In the genomic region with DNA sequence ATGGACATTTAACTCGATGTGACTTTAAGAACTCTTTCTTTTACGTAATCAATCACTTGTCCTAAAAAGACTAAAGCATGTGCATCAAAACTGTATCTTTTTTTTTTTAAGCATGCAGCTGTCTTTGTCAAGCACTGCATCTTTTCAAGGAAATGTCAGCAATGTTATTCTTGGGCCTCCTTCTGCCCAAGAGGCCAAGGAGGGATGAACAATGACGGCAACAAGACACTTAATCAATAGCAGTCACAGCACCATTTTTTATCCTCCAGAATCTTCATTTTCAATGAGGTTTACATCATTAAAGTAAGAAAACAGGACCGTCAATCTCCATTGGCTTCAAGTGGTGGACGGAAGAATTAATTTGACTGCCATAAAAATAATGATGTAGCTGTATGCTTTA, we compare ENCODE assay signal across 21 cellular contexts.
A peak's percentile ranks its signal among the peaks of the same experiment; 100 is the strongest.
DNase-seq lines count a peak whose midpoint lies in the region; ATAC-seq, FAIRE-seq and TF ChIP-seq lines count a peak whose summit lies in the region.
"Had no signal": no experiment of that assay in that cellular context is flagged by ENCODE, and none has a peak within 500 bp of the region (broad histone marks: within the 10 kb centered on the region; RNA-seq: fewer than 3 reads in every experiment).

No MANE protein-coding gene starts in this region.

- H3K9me3 ChIP-seq in adipocyte (ENCODE audit: control insufficient read depth, low read length), result no peaks in the 10 kb centered on the region
- no peaks in the 10 kb centered on the region for H3K9me3 ChIP-seq in upper lobe of left lung
- H3K9me3 ChIP-seq: BE2C, HAP-1 had no signal

- TF ChIP-seq CTCF in fibroblast of mammary gland (conservative IDR thresholded peaks at IDR 0.05; ENCODE audit: control insufficient read depth, insufficient read depth, low read depth, low read length) (no peak), nephron (IDR thresholded peaks at IDR 0.05; ENCODE audit: unreplicated experiment in 3 of 3) (no peak), upper lobe of left lung (IDR thresholded peaks at IDR 0.05) (no peak)

- no peak for TF ChIP-seq POLR2A in upper lobe of left lung (IDR thresholded peaks at IDR 0.05)

- WGBS in upper lobe of left lung, 2 donors, result 72% methylated on average over 5 of the region's 5 CpGs

- no peak for FAIRE-seq in RCC 7860 (lab: Jason Lieb, UNC)
- FAIRE-seq: A204.1, GM12891, GM19239 had no signal

- no peaks in the 10 kb centered on the region for H3K36me3 Mint-ChIP-seq in nephron (ENCODE audit: low read depth)

- H3K27me3 ChIP-seq in adipocyte (replicated peaks; ENCODE audit: control insufficient read depth, insufficient read depth, low read length), result peaks cover 5% of the 10 kb centered on the region
- no peaks in the 10 kb centered on the region for H3K27me3 ChIP-seq in upper lobe of left lung
- H3K27me3 ChIP-seq: BE2C had no signal

- no peaks in the 10 kb centered on the region for H3K9me3 Mint-ChIP-seq in nephron
- H3K9me3 Mint-ChIP-seq: CD4-positive, CD25-positive, alpha-beta regulatory T cell; CD8-positive, alpha-beta memory T cell had no signal

- DNase-seq in LHCN-M2 (ENCODE audit: low read depth) (peak; percentile 19), adipocyte (ENCODE audit: low read depth) (peak; percentile 25), fibroblast of mammary gland (ENCODE audit: low read depth) (peak; percentile 18), kidney glomerular epithelial cell (lab: John Stamatoyannopoulos, UW) (no peak), upper lobe of left lung (no peak), RCC 7860 (ENCODE audit: low spot score) (no peak)
- no peak for DNase-seq in activated naive CD4-positive, alpha-beta T cell (lab: John Stamatoyannopoulos, UW)
- DNase-seq: ACHN; BE2C; C1 segment of cervical spinal cord; CD4-positive, CD25-positive, alpha-beta regulatory T cell; CD8-positive, alpha-beta memory T cell; COR-L47; DMS 273 treated with DMSO at 0.1 percent for 48 hours; DMS53; GM23248 had no signal

- H3K36me3 ChIP-seq in adipocyte (ENCODE audit: control insufficient read depth, insufficient read depth, low read length, severe bottlenecking), result no peaks in the 10 kb centered on the region
- H3K36me3 ChIP-seq in upper lobe of left lung, result no peaks in the 10 kb centered on the region
- H3K36me3 ChIP-seq: BE2C, HAP-1 had no signal

- H3K27me3 Mint-ChIP-seq in nephron (ENCODE audit: low read depth), result no peaks in the 10 kb centered on the region
- H3K27me3 Mint-ChIP-seq: CD4-positive, CD25-positive, alpha-beta regulatory T cell; CD8-positive, alpha-beta memory T cell had no signal

- no peak for ATAC-seq in upper lobe of left lung (ENCODE audit: low FRiP score in 2 of 2)

- no peak overlapping the region for H3K4me3 Mint-ChIP-seq in nephron
- H3K4me3 Mint-ChIP-seq: CD4-positive, CD25-positive, alpha-beta regulatory T cell; CD8-positive, alpha-beta memory T cell had no signal

- H3K9ac ChIP-seq in adipocyte (ENCODE audit: low read length), result no peak overlapping the region
- H3K9ac ChIP-seq: GM23248 had no signal

- TF ChIP-seq EP300 in upper lobe of left lung (IDR thresholded peaks at IDR 0.05), result no peak

- H3K4me3 ChIP-seq in adipocyte (ENCODE audit: low read length) (no peak overlapping the region), fibroblast of mammary gland (ENCODE audit: control insufficient read depth, low read depth, low read length) (no peak overlapping the region), upper lobe of left lung (no peak overlapping the region)
- H3K4me3 ChIP-seq: GM23248, HAP-1 had no signal

- H3K27ac ChIP-seq in upper lobe of left lung, result no peak overlapping the region
- H3K27ac ChIP-seq: GM23248 had no signal

- H3K4me1 ChIP-seq in adipocyte (ENCODE audit: control insufficient read depth, insufficient read depth, low read length), result no peaks in the 10 kb centered on the region
- H3K4me1 ChIP-seq in upper lobe of left lung, result no peaks in the 10 kb centered on the region
- H3K4me1 ChIP-seq: BE2C, HAP-1 had no signal

- H3K4me1 Mint-ChIP-seq in nephron, result peaks cover 76% of the 10 kb centered on the region
- H3K4me1 Mint-ChIP-seq: CD4-positive, CD25-positive, alpha-beta regulatory T cell; CD8-positive, alpha-beta memory T cell had no signal

- peak overlapping the region; percentile 73 to 88 (median 78) for H3K27ac Mint-ChIP-seq in nephron
- H3K27ac Mint-ChIP-seq: CD4-positive, CD25-positive, alpha-beta regulatory T cell; CD8-positive, alpha-beta memory T cell had no signal

Comparison
In these comparisons a context has a peak if more than half of its experiments do, and no peak if none do; other contexts are left out.
1. DNase-seq: peak in LHCN-M2 (single experiment), adipocyte (single experiment) and fibroblast of mammary gland (single experiment); none in kidney glomerular epithelial cell (single experiment), upper lobe of left lung (0 of 2), activated naive CD4-positive, alpha-beta T cell (0 of 4) and RCC 7860 (single experiment).